24 cellular contexts compared by ENCODE assay signal in the genomic region with DNA sequence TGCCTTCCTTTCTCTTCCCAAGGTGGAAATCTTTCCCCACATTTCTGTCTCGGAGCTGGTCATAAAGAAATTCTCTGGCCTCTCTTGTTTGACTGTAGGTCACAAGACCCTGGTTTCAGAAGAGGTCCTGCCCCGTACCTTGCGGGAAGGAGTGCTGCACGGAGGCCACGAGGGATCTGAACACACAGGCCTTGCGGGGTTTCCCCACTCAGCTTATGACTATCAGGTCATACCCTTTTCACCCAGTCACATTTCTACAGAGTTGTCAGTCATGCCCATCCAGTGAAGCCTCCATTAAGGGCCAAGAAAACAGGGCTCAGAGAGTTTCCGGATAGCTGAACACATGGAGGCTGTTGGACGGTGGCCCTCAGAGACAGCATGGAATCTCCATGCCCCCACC. TPM values are rescaled to one million over a fixed set of nuclear protein-coding genes. Genes with fewer than 3 reads are reported as not detected.
DNase-seq lines count a peak whose midpoint lies in the region; ATAC-seq and TF ChIP-seq lines count a peak whose summit lies in the region.
"Had no signal": no experiment of that assay in that cellular context is flagged by ENCODE, and none has a peak within 500 bp of the region (broad histone marks: within the 10 kb centered on the region; RNA-seq: fewer than 3 reads in every experiment).

No MANE protein-coding gene starts in this region.

- H3K4me3 ChIP-seq in GM06990 (replicated peaks; ENCODE audit: low read depth, low read length) (no peak overlapping the region), GM12865 (ENCODE audit: low read depth, low read length) (no peak overlapping the region), ascending aorta (no peak overlapping the region)
- H3K4me3 ChIP-seq: lower lobe of right lung, skin epidermis had no signal

- no peaks in the 10 kb centered on the region for H3K9me3 ChIP-seq in ascending aorta
- H3K9me3 ChIP-seq: lower lobe of right lung had no signal

- peak; percentile 32 for DNase-seq in GM06990 (ENCODE audit: extremely low read depth, insufficient read length)
- DNase-seq in GM12865 (ENCODE audit: low read depth) = peak; percentile 55
- DNase-seq in ascending aorta (ENCODE audit: low spot score in 2 of 2) = no peak
- no peak for DNase-seq in NCI-H2081 treated with DMSO at 0.1 percent for 48 hours (lab: John Stamatoyannopoulos, UW)
- DNase-seq in NOMO-1 treated with DMSO at 0.1 percent for 48 hours (lab: John Stamatoyannopoulos, UW; ENCODE audit: unreplicated experiment) = no peak
- DNase-seq in posterior vena cava (ENCODE audit: low spot score) = no peak
- DNase-seq: activated T-cell treated with anti-CD3 and anti-CD28 coated beads, Interleukin-2, amount 50 U/mL, for 4 hours; AML-193; effector memory CD4-positive, alpha-beta T cell; H9; hypothalamus; lower lobe of right lung; NCI-H1694 treated with DMSO at 0.1 percent for 48 hours; NCI-H2227 treated with DMSO at 0.1 percent for 48 hours; NCI-H82; PC-3; SIG-M5; stimulated activated CD4-positive, alpha-beta T cell treated with anti-CD3 and anti-CD28 coated beads, Interleukin-4, amount 100 ng/mL, for 1 hour; substantia nigra had no signal

- H3K36me3 ChIP-seq in GM06990 (ENCODE audit: control insufficient read depth, insufficient read depth, low read length) = no peaks in the 10 kb centered on the region
- no peaks in the 10 kb centered on the region for H3K36me3 ChIP-seq in ascending aorta
- H3K36me3 ChIP-seq: lower lobe of right lung had no signal

- peak; percentile 90 for ATAC-seq in HG02610 (IDR thresholded peaks at IDR 0.05; ENCODE audit: unreplicated experiment)
- ATAC-seq in HG03520 (IDR thresholded peaks at IDR 0.05; ENCODE audit: unreplicated experiment) = no peak
- ATAC-seq: esophagus mucosa, lower lobe of right lung, PC-3 had no signal

- no peaks in the 10 kb centered on the region for H3K27me3 ChIP-seq in GM06990 (replicated peaks; ENCODE audit: control insufficient read depth, insufficient read depth, low read length)
- H3K27me3 ChIP-seq in ascending aorta = no peaks in the 10 kb centered on the region

- peak overlapping the region; percentile 60 to 75 for H3K27ac ChIP-seq in ascending aorta
- H3K27ac ChIP-seq: KMS-11, lower lobe of right lung had no signal

- TF ChIP-seq CTCF in GM06990 (IDR thresholded peaks at IDR 0.05; ENCODE audit: insufficient read depth, low read length, poor library complexity, severe bottlenecking) (no peak), GM12865 (IDR thresholded peaks at IDR 0.05; ENCODE audit: insufficient read depth, low read depth, low read length, missing control alignments) (no peak), ascending aorta (IDR thresholded peaks at IDR 0.05) (no peak)

- H3K4me1 ChIP-seq in ascending aorta = peaks cover 5 to 11% of the 10 kb centered on the region in 2 donors

- intact Hi-C loops in ascending aorta (cut with DNase I) (no loop called here), posterior vena cava (cut with DNase I) (no loop called here)

RNA-seq across cellular contexts. Expression of a gene that starts 54.7 kb away (rescaled TPM):
- total RNA-seq in ascending aorta (53.6 TPM), posterior vena cava (100 to 1,000 TPM in 1 of 2 donors, 10 to 100 TPM in 1; 86.3 to 152 TPM)

Comparison
In these comparisons a context has a peak if more than half of its experiments do, and no peak if none do; other contexts are left out.
1. DNase-seq: peak in GM06990 (single experiment) and GM12865 (single experiment); none in ascending aorta (0 of 2), NCI-H2081 treated with DMSO at 0.1 percent for 48 hours (single experiment), NOMO-1 treated with DMSO at 0.1 percent for 48 hours (single experiment) and posterior vena cava (single experiment).